Comparison of ENCODE assay signal across 9 cellular contexts in the genomic region with DNA sequence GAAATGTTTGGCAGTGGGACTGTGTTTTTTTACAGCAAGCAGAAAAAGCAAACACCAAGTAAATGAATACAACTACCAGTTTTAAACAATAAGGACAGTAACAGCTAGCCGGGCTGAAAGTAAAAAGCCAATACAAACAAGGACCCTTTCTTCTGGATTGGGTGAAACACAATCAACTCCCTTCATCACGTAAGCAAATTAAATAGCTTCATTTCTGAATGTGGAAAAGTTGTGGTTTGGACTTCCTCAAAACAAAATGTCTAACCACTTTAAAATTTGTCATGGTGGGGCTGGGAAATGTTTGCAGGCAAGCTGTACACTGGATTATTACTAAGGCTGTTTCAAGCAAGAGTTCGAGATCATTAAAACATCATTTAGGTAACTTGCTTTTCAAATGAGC. TPM values are rescaled to one million over a fixed set of nuclear protein-coding genes. Genes with fewer than 3 reads are reported as not detected.
A peak's percentile ranks its signal among the peaks of the same experiment; 100 is the strongest.
DNase-seq lines count a peak whose midpoint lies in the region; ATAC-seq and TF ChIP-seq lines count a peak whose summit lies in the region.
"Had no signal": no experiment of that assay in that cellular context is flagged by ENCODE, and none has a peak within 500 bp of the region (broad histone marks: within the 10 kb centered on the region; RNA-seq: fewer than 3 reads in every experiment).

No MANE protein-coding gene starts in this region.

- H3K27me3 ChIP-seq in esophagus (ENCODE audit: control insufficient read depth in 1 of 2, insufficient read depth in 2 of 2, low read length in 2 of 2) (no peaks in the 10 kb centered on the region), psoas muscle (ENCODE audit: insufficient read depth in 3 of 3, low read length in 2 of 3) (no peaks in the 10 kb centered on the region)

- DNase-seq in GM03348 (ENCODE audit: low spot score), result peak; percentile 68
- DNase-seq in OCI-M1 (lab: John Stamatoyannopoulos, UW), result peak; percentile 59
- no peak for DNase-seq in psoas muscle
- DNase-seq in activated effector memory CD4-positive, alpha-beta T cell treated with Interleukin-2 at 50 U/mL for 16 hours, result no peak
- no peak for DNase-seq in G401 (ENCODE audit: low spot score)
- no peak for DNase-seq in NCI-H2029 (lab: John Stamatoyannopoulos, UW)
- DNase-seq: activated CD4-positive, CD25-positive, alpha-beta regulatory T cell had no signal

- intact Hi-C loops in psoas muscle (cut with DNase I), result no loop called here

- H3K4me1 ChIP-seq in esophagus (ENCODE audit: control insufficient read depth in 2 of 2, insufficient read depth in 2 of 2, low read length in 1 of 2) (no peaks in the 10 kb centered on the region), psoas muscle (peaks cover 53% of the 10 kb centered on the region)

- H3K36me3 ChIP-seq in esophagus (ENCODE audit: control insufficient read depth in 2 of 2, insufficient read depth in 2 of 2, low read length in 1 of 2) (peaks cover 5 to 21% of the 10 kb centered on the region in 2 donors), psoas muscle (ENCODE audit: insufficient read depth in 1 of 2, low read depth in 1 of 2) (peaks cover 0 to 73% of the 10 kb centered on the region in 2 donors)

- ATAC-seq in psoas muscle (no peak), GM19463 (IDR thresholded peaks at IDR 0.05; ENCODE audit: unreplicated experiment) (no peak)

- H3K4me3 ChIP-seq in esophagus (ENCODE audit: low read depth in 1 of 2, low read length in 2 of 2) (no peak overlapping the region), psoas muscle (no peak overlapping the region)

- WGBS in esophagus, 2 donors, result 32 to 39% methylated on average over 3 of the region's 3 CpGs
- whole genome bisulfite sequencing in psoas muscle, 3 donors, result 50 to 76% (median 52%) methylated on average over 3 of the region's 3 CpGs

- no peaks in the 10 kb centered on the region for H3K9me3 ChIP-seq in esophagus (ENCODE audit: control insufficient read depth in 2 of 2, insufficient read depth in 1 of 2, low read depth in 1 of 2, low read length in 1 of 2)
- no peaks in the 10 kb centered on the region for H3K9me3 ChIP-seq in psoas muscle

- TF ChIP-seq CTCF in psoas muscle (IDR thresholded peaks at IDR 0.05), result no peak

- in situ Hi-C loops in G401 (cut with HindIII; ENCODE audit: low sequenced_read_pairs), result no loop called here

- peak overlapping the region; percentile 1 to 25 for H3K27ac ChIP-seq in esophagus (ENCODE audit: low read depth in 2 of 2, low read length in 1 of 2)
- H3K27ac ChIP-seq in psoas muscle, result peak overlapping the region; percentile 50

RNA-seq across cellular contexts. Expression of a gene that starts 47.4 kb away (rescaled TPM):
- polyA plus RNA-seq in esophagus, result 10 to 100 TPM; 14.1 to 17.4 TPM
- total RNA-seq in psoas muscle, result 10 to 100 TPM in 1 of 4 donors, 1 to 10 TPM in 3; 5.8 to 11.2 (median 8.5) TPM
- polyA plus RNA-seq in psoas muscle, result 10 to 100 TPM in 1 of 3 donors, 1 to 10 TPM in 2; 4.5 to 14.8 (median 5.7) TPM
- total RNA-seq in G401 (2014; rRNA removed; shearing (Covaris generic)), result 12.9 and 38.3 TPM in 2 replicates

RNA-seq across cellular contexts. Expression of a gene that starts 48.7 kb away (rescaled TPM):
- polyA plus RNA-seq in esophagus, result 10 to 100 TPM in 1 of 2 donors, 1 to 10 TPM in 1; 7.4 to 10.6 TPM
- total RNA-seq in psoas muscle, result 10 to 100 TPM; 17.5 to 29.7 (median 26.4) TPM
- 10 to 100 TPM; 10.8 to 20.3 (median 13.3) TPM for polyA plus RNA-seq in psoas muscle
- 11.4 and 21.1 TPM in 2 replicates for total RNA-seq in G401 (2014; rRNA removed; shearing (Covaris generic))

RNA-seq across cellular contexts. Expression of a gene that starts 51.7 kb away (rescaled TPM):
- polyA plus RNA-seq in esophagus, result 10 to 100 TPM; 20.0 to 25.4 TPM
- total RNA-seq in psoas muscle, result 10 to 100 TPM in 2 of 4 donors, 1 to 10 TPM in 2; 8.7 to 16.3 (median 11.7) TPM
- polyA plus RNA-seq in psoas muscle, result 1 to 10 TPM; 6.8 to 9.0 (median 7.4) TPM
- total RNA-seq in G401 (2014; rRNA removed; shearing (Covaris generic)), result 17.1 and 38.2 TPM in 2 replicates

Comparison
In these comparisons a context has a peak if more than half of its experiments do, and no peak if none do; other contexts are left out.
1. DNase-seq: peak in GM03348 (single experiment) and OCI-M1 (single experiment); none in psoas muscle (0 of 2), activated effector memory CD4-positive, alpha-beta T cell treated with Interleukin-2 at 50 U/mL for 16 hours (single experiment), G401 (single experiment) and NCI-H2029 (single experiment).